In genomic region chr22:50581031-50581949, GRCh38 we compare ENCODE assay signal across 8 cellular contexts. TPM values are rescaled to one million over a fixed set of nuclear protein-coding genes. Genes with fewer than 3 reads are reported as not detected.
DNase-seq lines count a peak whose midpoint lies in the region; ATAC-seq and TF ChIP-seq lines count a peak whose summit lies in the region.

No MANE protein-coding gene starts in this region.

- no peaks in the 10 kb centered on the region for H4K20me1 ChIP-seq in GM23248 (ENCODE audit: insufficient read depth)

- H3K9me3 ChIP-seq in GM23248 (ENCODE audit: low read depth): no peaks in the 10 kb centered on the region
- H3K9me3 ChIP-seq in WERI-Rb-1 (ENCODE audit: severe bottlenecking): no peaks in the 10 kb centered on the region
- no peaks in the 10 kb centered on the region for H3K9me3 ChIP-seq in gastroesophageal sphincter

- in situ Hi-C loops in GM23248 (cut with MboI) (no loop called here), ACHN (cut with HindIII; ENCODE audit: low pct_ligation_motif_present, low pct_unique_long_range_greater_than_20kb, low sequenced_read_pairs) (no loop called here)

- H3K27me3 ChIP-seq in GM23248 (replicated peaks; ENCODE audit: insufficient read depth): no peaks in the 10 kb centered on the region
- no peaks in the 10 kb centered on the region for H3K27me3 ChIP-seq in WERI-Rb-1 (ENCODE audit: insufficient read depth, low read depth, severe bottlenecking)
- peaks cover 4% of the 10 kb centered on the region for H3K27me3 ChIP-seq in gastroesophageal sphincter

- H3K9me2 ChIP-seq in GM23248 (ENCODE audit: insufficient read depth): no peaks in the 10 kb centered on the region

- peaks cover 10% of the 10 kb centered on the region for H3K79me2 ChIP-seq in GM23248 (ENCODE audit: insufficient read depth)

- H3K9ac ChIP-seq in GM23248: peak overlapping the region; percentile 96

- WGBS in GM23248 (ENCODE audit: low coverage in 1 of 2, low lambda C conversion rate in 2 of 2, missing lambda C conversion rate in 2 of 2), 2 experiments: 94 to 95% methylated on average over 15 to 22 of the region's 22 CpGs
- WGBS in gastroesophageal sphincter (ENCODE audit: low coverage in 1 of 2), 2 donors: 73 to 90% methylated on average over 3 to 6 of the region's 22 CpGs

- H2AFZ ChIP-seq in GM23248: peak overlapping the region; percentile 85; the same call in 1 of the 2 replicates

- no peaks in the 10 kb centered on the region for H3F3A ChIP-seq in GM23248 (ENCODE audit: insufficient read depth)

- H3K4me3 ChIP-seq in GM23248 (peak overlapping the region; percentile 85), WERI-Rb-1 (ENCODE audit: low read depth, low read length) (peak overlapping the region; percentile 81), gastroesophageal sphincter (peak overlapping the region; percentile 51 to 96), skeletal muscle cell (ENCODE audit: low read depth, low read length) (peak overlapping the region; percentile 76)

- TF ChIP-seq POLR2A in gastroesophageal sphincter (IDR thresholded peaks at IDR 0.05): no peak

- ATAC-seq in gastroesophageal sphincter (no peak), GM21526 (IDR thresholded peaks at IDR 0.05; ENCODE audit: low FRiP score, unreplicated experiment) (no peak), HG02981 (IDR thresholded peaks at IDR 0.05; ENCODE audit: unreplicated experiment) (no peak)

- no peak overlapping the region for H3K27ac ChIP-seq in GM23248
- H3K27ac ChIP-seq in WERI-Rb-1: peak overlapping the region; percentile 98
- peak overlapping the region in 3 of 4 donors; percentile 97 to 100 (median 99) for H3K27ac ChIP-seq in gastroesophageal sphincter

- H3K36me3 ChIP-seq in GM23248 (ENCODE audit: low read depth) (no peaks in the 10 kb centered on the region), WERI-Rb-1 (peaks cover 34% of the 10 kb centered on the region), gastroesophageal sphincter (peaks cover 0 to 8% of the 10 kb centered on the region in 2 donors)

- H3K4me1 ChIP-seq in GM23248 (ENCODE audit: insufficient read depth): peaks cover 22% of the 10 kb centered on the region
- peaks cover 0 to 50% (median 29%) of the 10 kb centered on the region in 3 donors for H3K4me1 ChIP-seq in gastroesophageal sphincter

- DNase-seq in GM23248 (peak; percentile 26), WERI-Rb-1 (no peak), skeletal muscle cell (ENCODE audit: low read depth) (no peak), midbrain (lab: John Stamatoyannopoulos, UW) (no peak), ACHN (no peak)

- no peak for TF ChIP-seq EP300 in gastroesophageal sphincter (IDR thresholded peaks at IDR 0.05)

- TF ChIP-seq CTCF in WERI-Rb-1 (IDR thresholded peaks at IDR 0.05; ENCODE audit: low read depth, low read length) (no peak), gastroesophageal sphincter (IDR thresholded peaks at IDR 0.05) (no peak)

- H3K4me2 ChIP-seq in GM23248 (ENCODE audit: unreplicated experiment): peak overlapping the region; percentile 74

RNA-seq across cellular contexts. Expression of gene CHKB, which starts 1.4 kb away (rescaled TPM):
- total RNA-seq in GM23248 (2014; rRNA removed; shearing (Covaris generic)): 38.7 and 41.3 TPM in 2 replicates
- 30.7 and 41.7 TPM in 2 replicates for polyA plus RNA-seq in GM23248 (2016; fragmentation: Nextera tagmentation; extraction: Ambion mirVana)
- 10 to 100 TPM; 16.6 to 39.8 (median 33.1) TPM for total RNA-seq in gastroesophageal sphincter

RNA-seq across cellular contexts. Expression of gene CPT1B, which starts 3.1 kb away (rescaled TPM):
- total RNA-seq in GM23248 (2014; rRNA removed; shearing (Covaris generic)): 1.6 and 2.9 TPM in 2 replicates
- 1.0 and 1.3 TPM in 2 replicates for polyA plus RNA-seq in GM23248 (2016; fragmentation: Nextera tagmentation; extraction: Ambion mirVana)
- total RNA-seq in gastroesophageal sphincter: 10 to 100 TPM in 1 of 4 donors, 1 to 10 TPM in 3; 3.1 to 13.4 (median 6.5) TPM

RNA-seq across cellular contexts. Expression of gene SYCE3, which starts 18.6 kb away (rescaled TPM):
- not detected in 2 replicates for total RNA-seq in GM23248 (2014; rRNA removed; shearing (Covaris generic))
- 0.49 and 0.80 TPM in 2 replicates for polyA plus RNA-seq in GM23248 (2016; fragmentation: Nextera tagmentation; extraction: Ambion mirVana)
- total RNA-seq in gastroesophageal sphincter: not detected

RNA-seq across cellular contexts. Expression of gene MAPK8IP2, which starts 19.3 kb away (rescaled TPM):
- total RNA-seq in GM23248 (2014; rRNA removed; shearing (Covaris generic)): 0.38 TPM in 1 of 2 replicates, not detected in the other
- polyA plus RNA-seq in GM23248 (2016; fragmentation: Nextera tagmentation; extraction: Ambion mirVana): 0.06 and 0.09 TPM in 2 replicates
- total RNA-seq in gastroesophageal sphincter: 1 to 10 TPM in 3 of 4 donors, under 1 TPM in 1; 0.93 to 3.7 (median 2.3) TPM

RNA-seq across cellular contexts. Expression of gene KLHDC7B, which starts 35.6 kb away (rescaled TPM):
- total RNA-seq in GM23248 (2014; rRNA removed; shearing (Covaris generic)): not detected in 2 replicates
- 0.06 TPM in 1 of 2 replicates, not detected in the other for polyA plus RNA-seq in GM23248 (2016; fragmentation: Nextera tagmentation; extraction: Ambion mirVana)
- total RNA-seq in gastroesophageal sphincter: under 1 TPM in 3 of 4 donors, not detected in 1; 0.08 to 0.31 (median 0.27) TPM
